Comparison of ENCODE assay signal across 8 cellular contexts in the genomic region with DNA sequence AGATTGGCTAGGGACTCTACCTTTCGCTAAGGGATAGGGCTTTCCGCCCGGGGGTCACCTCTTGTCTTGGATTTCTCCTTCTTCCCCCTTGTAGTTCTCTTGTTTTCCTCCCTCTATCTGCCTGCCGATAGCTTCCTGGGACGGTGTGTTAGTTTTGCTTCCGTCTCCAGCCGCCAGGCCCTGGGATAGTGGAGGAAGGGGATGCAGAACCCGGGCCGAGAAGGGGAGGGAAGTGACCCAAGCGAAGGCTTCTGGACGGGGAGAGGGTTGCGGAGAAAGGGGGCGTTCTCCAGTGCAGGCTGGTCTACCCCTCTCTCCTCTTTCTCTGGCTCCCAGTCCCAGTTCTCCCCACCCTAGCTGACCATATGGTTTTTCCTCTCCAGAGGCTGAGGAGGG. TPM values are rescaled to one million over a fixed set of nuclear protein-coding genes. Genes with fewer than 3 reads are reported as not detected.
A peak's percentile ranks its signal among the peaks of the same experiment; 100 is the strongest.
DNase-seq lines count a peak whose midpoint lies in the region; ATAC-seq and TF ChIP-seq lines count a peak whose summit lies in the region.

No MANE protein-coding gene starts in this region.

- H3K27ac Mint-ChIP-seq in activated CD4-positive, alpha-beta memory T cell treated with anti-CD3 and anti-CD28 coated beads for 36 hours, result no peak overlapping the region

- H3K27me3 ChIP-seq in left ventricle myocardium inferior (ENCODE audit: low read depth), result no peaks in the 10 kb centered on the region

- peaks cover 19% of the 10 kb centered on the region for H3K4me1 Mint-ChIP-seq in activated CD4-positive, alpha-beta memory T cell treated with anti-CD3 and anti-CD28 coated beads for 36 hours (ENCODE audit: low read depth)

- no peak for TF ChIP-seq CTCF in left ventricle myocardium inferior (IDR thresholded peaks at IDR 0.05; ENCODE audit: borderline replicate concordance)

- peaks cover 27% of the 10 kb centered on the region for H3K4me1 ChIP-seq in left ventricle myocardium inferior

- no peaks in the 10 kb centered on the region for H3K27me3 Mint-ChIP-seq in activated CD4-positive, alpha-beta memory T cell treated with anti-CD3 and anti-CD28 coated beads for 36 hours

- no peaks in the 10 kb centered on the region for H3K36me3 Mint-ChIP-seq in activated CD4-positive, alpha-beta memory T cell treated with anti-CD3 and anti-CD28 coated beads for 36 hours

- no peaks in the 10 kb centered on the region for H3K36me3 ChIP-seq in left ventricle myocardium inferior

- CTCF ChIA-PET in activated CD4-positive, alpha-beta memory T cell treated with anti-CD3 and anti-CD28 coated beads for 36 hours (lab: Charles Lee), result interaction anchor here (0.8 to 1.8 kb wide), 4 partner anchors 92 to 295 kb away, joined by 3 to 6 read pairs (median 4); no protein-coding TSS in a partner anchor

- peak overlapping the region; percentile 68 for H3K27ac ChIP-seq in left ventricle myocardium inferior (replicated peaks)

- peak overlapping the region; percentile 85 for H3K4me3 Mint-ChIP-seq in activated CD4-positive, alpha-beta memory T cell treated with anti-CD3 and anti-CD28 coated beads for 36 hours

- peak; percentile 16 for ATAC-seq in Right ventricle myocardium superior (ENCODE audit: poor library complexity)
- ATAC-seq in Right ventricle myocardium inferior, result no peak
- peak; percentile 17 for ATAC-seq in sciatic nerve
- ATAC-seq in HG03378 (IDR thresholded peaks at IDR 0.05; ENCODE audit: unreplicated experiment), result no peak

- intact Hi-C loops in Right ventricle myocardium superior (cut with DNase I), result no loop called here
- intact Hi-C loops in Right ventricle myocardium inferior (cut with DNase I), result no loop called here
- intact Hi-C loops in activated CD4-positive, alpha-beta memory T cell treated with anti-CD3 and anti-CD28 coated beads for 36 hours (cut with micrococcal nuclease), result loop anchor here (1.0 kb wide), 1 partner anchor 82 kb away; a partner anchor contains a TSS
- intact Hi-C loops in left ventricle myocardium inferior (cut with micrococcal nuclease), result no loop called here
- intact Hi-C loops in sciatic nerve (cut with DNase I), result no loop called here
- intact Hi-C loops in posterior vena cava (cut with DNase I), result no loop called here

- POLR2A ChIA-PET in activated CD4-positive, alpha-beta memory T cell treated with anti-CD3 and anti-CD28 coated beads for 36 hours (lab: Charles Lee), result interaction anchor here (0.6 kb wide), 1 partner anchor 304 kb away, joined by 4 read pairs; no protein-coding TSS in a partner anchor

- peak overlapping the region; percentile 91 for H3K4me3 ChIP-seq in left ventricle myocardium inferior

- no peaks in the 10 kb centered on the region for H3K9me3 ChIP-seq in left ventricle myocardium inferior (replicated peaks)

- DNase-seq in Right ventricle myocardium superior (no peak), Right ventricle myocardium inferior (ENCODE audit: missing footprints) (no peak), left ventricle myocardium inferior (no peak), sciatic nerve (ENCODE audit: low spot score) (no peak), NCI-H226 (no peak), posterior vena cava (ENCODE audit: low spot score) (no peak)
- DNase-seq in activated CD4-positive, alpha-beta memory T cell treated with anti-CD3 and anti-CD28 coated beads for 36 hours, result no peak

- H3K9me3 Mint-ChIP-seq in activated CD4-positive, alpha-beta memory T cell treated with anti-CD3 and anti-CD28 coated beads for 36 hours, result no peaks in the 10 kb centered on the region

RNA-seq across cellular contexts. Expression of a gene that starts 0.9 kb away (rescaled TPM):
- total RNA-seq in Right ventricle myocardium superior (3.4 TPM), Right ventricle myocardium inferior (3.5 TPM), left ventricle myocardium inferior (3.6 TPM), sciatic nerve (3.2 TPM), posterior vena cava (1 to 10 TPM; 5.4 to 6.6 TPM)
- 1 to 10 TPM; 3.0 to 4.1 TPM for total RNA-seq in activated CD4-positive, alpha-beta memory T cell treated with anti-CD3 and anti-CD28 coated beads for 36 hours

RNA-seq across cellular contexts. Expression of a gene that starts 29.8 kb away (rescaled TPM):
- total RNA-seq in Right ventricle myocardium superior (0.27 TPM), Right ventricle myocardium inferior (0.22 TPM), left ventricle myocardium inferior (0.52 TPM), sciatic nerve (2.0 TPM), posterior vena cava (under 1 TPM in 1 of 2 donors, not detected in 1; 0.29 TPM)
- 1 to 10 TPM; 1.3 to 1.4 TPM for total RNA-seq in activated CD4-positive, alpha-beta memory T cell treated with anti-CD3 and anti-CD28 coated beads for 36 hours

Comparison
In these comparisons a context has a peak if more than half of its experiments do, and no peak if none do; other contexts are left out.
1. ATAC-seq: peak in Right ventricle myocardium superior (single experiment) and sciatic nerve (single experiment); none in Right ventricle myocardium inferior (single experiment) and HG03378 (single experiment).